1 cellular context compared by ENCODE assay signal in the genomic region with DNA sequence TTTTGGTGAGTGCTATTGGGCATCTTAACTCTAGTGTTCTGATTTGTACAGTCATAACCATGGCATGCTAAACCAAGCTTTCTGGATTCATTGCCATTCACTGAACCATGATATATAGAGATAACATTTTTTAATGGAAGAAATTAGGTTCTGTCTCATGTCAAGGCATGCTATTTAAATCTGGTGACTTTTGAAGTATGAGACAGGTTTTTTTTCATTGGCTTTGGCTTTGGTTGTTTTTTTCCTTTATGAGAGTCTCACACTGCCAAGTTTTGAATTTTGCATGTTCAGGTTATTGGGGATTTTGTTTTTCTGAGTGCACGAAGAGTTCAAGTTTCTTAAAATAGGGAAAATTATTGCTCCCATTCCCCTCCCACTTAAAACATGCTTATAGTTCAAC.
TF ChIP-seq lines count a peak whose summit lies in the region.

No MANE protein-coding gene starts in this region.

TF ChIP-seq in SK-N-SH treated with all-trans-retinoic acid at 6 μM for 48 hours, 23 proteins besides CTCF, POLR2A, EP300 and RAD21 (continued from another document):
- TF ChIP-seq, protein P1, sequence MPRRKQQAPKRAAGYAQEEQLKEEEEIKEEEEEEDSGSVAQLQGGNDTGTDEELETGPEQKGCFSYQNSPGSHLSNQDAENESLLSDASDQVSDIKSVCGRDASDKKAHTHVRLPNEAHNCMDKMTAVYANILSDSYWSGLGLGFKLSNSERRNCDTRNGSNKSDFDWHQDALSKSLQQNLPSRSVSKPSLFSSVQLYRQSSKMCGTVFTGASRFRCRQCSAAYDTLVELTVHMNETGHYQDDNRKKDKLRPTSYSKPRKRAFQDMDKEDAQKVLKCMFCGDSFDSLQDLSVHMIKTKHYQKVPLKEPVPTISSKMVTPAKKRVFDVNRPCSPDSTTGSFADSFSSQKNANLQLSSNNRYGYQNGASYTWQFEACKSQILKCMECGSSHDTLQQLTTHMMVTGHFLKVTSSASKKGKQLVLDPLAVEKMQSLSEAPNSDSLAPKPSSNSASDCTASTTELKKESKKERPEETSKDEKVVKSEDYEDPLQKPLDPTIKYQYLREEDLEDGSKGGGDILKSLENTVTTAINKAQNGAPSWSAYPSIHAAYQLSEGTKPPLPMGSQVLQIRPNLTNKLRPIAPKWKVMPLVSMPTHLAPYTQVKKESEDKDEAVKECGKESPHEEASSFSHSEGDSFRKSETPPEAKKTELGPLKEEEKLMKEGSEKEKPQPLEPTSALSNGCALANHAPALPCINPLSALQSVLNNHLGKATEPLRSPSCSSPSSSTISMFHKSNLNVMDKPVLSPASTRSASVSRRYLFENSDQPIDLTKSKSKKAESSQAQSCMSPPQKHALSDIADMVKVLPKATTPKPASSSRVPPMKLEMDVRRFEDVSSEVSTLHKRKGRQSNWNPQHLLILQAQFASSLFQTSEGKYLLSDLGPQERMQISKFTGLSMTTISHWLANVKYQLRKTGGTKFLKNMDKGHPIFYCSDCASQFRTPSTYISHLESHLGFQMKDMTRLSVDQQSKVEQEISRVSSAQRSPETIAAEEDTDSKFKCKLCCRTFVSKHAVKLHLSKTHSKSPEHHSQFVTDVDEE (CRISPR knock-in tag; IDR thresholded peaks at IDR 0.05): no peak
- TF ChIP-seq, protein P2, sequence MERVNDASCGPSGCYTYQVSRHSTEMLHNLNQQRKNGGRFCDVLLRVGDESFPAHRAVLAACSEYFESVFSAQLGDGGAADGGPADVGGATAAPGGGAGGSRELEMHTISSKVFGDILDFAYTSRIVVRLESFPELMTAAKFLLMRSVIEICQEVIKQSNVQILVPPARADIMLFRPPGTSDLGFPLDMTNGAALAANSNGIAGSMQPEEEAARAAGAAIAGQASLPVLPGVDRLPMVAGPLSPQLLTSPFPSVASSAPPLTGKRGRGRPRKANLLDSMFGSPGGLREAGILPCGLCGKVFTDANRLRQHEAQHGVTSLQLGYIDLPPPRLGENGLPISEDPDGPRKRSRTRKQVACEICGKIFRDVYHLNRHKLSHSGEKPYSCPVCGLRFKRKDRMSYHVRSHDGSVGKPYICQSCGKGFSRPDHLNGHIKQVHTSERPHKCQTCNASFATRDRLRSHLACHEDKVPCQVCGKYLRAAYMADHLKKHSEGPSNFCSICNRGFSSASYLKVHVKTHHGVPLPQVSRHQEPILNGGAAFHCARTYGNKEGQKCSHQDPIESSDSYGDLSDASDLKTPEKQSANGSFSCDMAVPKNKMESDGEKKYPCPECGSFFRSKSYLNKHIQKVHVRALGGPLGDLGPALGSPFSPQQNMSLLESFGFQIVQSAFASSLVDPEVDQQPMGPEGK (CRISPR knock-in tag; IDR thresholded peaks at IDR 0.05; ENCODE audit: borderline replicate concordance): peak; percentile 90
